In the genomic region with DNA sequence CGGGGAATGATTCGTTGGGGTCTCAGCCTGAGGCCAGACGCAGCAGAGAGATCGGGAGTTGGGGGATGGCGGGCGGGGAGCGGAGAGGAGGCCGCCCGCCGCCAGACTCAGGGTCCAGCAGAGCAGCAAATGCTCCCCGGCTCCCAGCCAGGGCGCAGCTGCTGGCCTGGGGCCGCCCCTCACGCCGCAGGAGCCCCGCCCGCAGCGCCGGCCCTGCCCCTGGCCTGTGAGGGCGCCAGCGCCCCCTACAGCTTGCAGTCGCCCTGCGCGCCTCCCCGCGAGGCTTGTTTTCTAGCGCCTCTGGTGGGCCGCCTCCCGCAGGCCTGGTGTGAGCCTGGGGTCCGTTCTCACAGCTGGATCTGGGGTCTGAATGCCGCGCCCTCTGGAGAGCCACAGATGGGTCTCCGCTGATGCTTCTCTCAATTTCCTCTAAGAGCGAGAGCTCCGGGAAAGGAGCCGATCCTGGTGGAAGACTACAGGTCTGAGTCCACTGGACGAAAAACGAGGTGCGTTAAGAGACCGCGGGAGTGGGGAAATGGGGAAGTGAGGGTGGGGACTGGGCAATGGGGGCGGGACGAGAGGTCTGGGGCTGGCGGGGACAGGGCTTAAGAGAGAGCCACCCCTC, we compare ENCODE assay signal across 8 cellular contexts. TPM values are rescaled to one million over a fixed set of nuclear protein-coding genes. Genes with fewer than 3 reads are reported as not detected.
DNase-seq lines count a peak whose midpoint lies in the region; ATAC-seq and TF ChIP-seq lines count a peak whose summit lies in the region.

No MANE protein-coding gene starts in this region.

- no peak for TF ChIP-seq EP300 in upper lobe of left lung (IDR thresholded peaks at IDR 0.05)

- H3K9ac ChIP-seq in SU-DHL-6 (ENCODE audit: low read length) (peak overlapping the region; percentile 72), adipocyte (ENCODE audit: low read length) (peak overlapping the region; percentile 85)

- H3K27me3 ChIP-seq in SU-DHL-6 (ENCODE audit: low read length) (no peaks in the 10 kb centered on the region), adipocyte (replicated peaks; ENCODE audit: control insufficient read depth, insufficient read depth, low read length) (no peaks in the 10 kb centered on the region), heart left ventricle (no peaks in the 10 kb centered on the region), upper lobe of left lung (no peaks in the 10 kb centered on the region)

- DNase-seq in NCI-H1092 treated with DMSO at 0.1 percent for 48 hours (lab: John Stamatoyannopoulos, UW) (peak; percentile 80), adipocyte (ENCODE audit: low read depth) (peak; percentile 98), heart left ventricle (peak; percentile 95 to 98 (median 96)), posterior cingulate gyrus (peak; percentile 85 to 99 (median 92)), upper lobe of left lung (peak; percentile 97 to 99)

- H3K27ac ChIP-seq in SU-DHL-6 (ENCODE audit: low read depth, low read length) = peak overlapping the region; percentile 78
- H3K27ac ChIP-seq in heart left ventricle = peak overlapping the region; percentile 80 to 95 (median 91)
- peak overlapping the region; percentile 88 to 97 (median 92) for H3K27ac ChIP-seq in upper lobe of left lung

- no peaks in the 10 kb centered on the region for H3K9me3 ChIP-seq in SU-DHL-6 (ENCODE audit: insufficient read depth, low read length)
- H3K9me3 ChIP-seq in adipocyte (ENCODE audit: control insufficient read depth, low read length) = no peaks in the 10 kb centered on the region
- H3K9me3 ChIP-seq in heart left ventricle = no peaks in the 10 kb centered on the region
- H3K9me3 ChIP-seq in upper lobe of left lung = no peaks in the 10 kb centered on the region

- peaks cover 25% of the 10 kb centered on the region for H3K4me1 ChIP-seq in adipocyte (ENCODE audit: control insufficient read depth, insufficient read depth, low read length)
- peaks cover 0 to 23% (median 11%) of the 10 kb centered on the region in 12 donors for H3K4me1 ChIP-seq in heart left ventricle
- H3K4me1 ChIP-seq in upper lobe of left lung = peaks cover 7 to 17% (median 14%) of the 10 kb centered on the region in 4 donors

- H3K4me3 ChIP-seq in SU-DHL-6 (ENCODE audit: insufficient read depth, low read length, poor library complexity, severe bottlenecking) = peak overlapping the region; percentile 89
- peak overlapping the region; percentile 89 for H3K4me3 ChIP-seq in adipocyte (ENCODE audit: low read length)
- peak overlapping the region; percentile 38 to 83 (median 66) for H3K4me3 ChIP-seq in heart left ventricle
- H3K4me3 ChIP-seq in upper lobe of left lung = peak overlapping the region; percentile 47 to 63 (median 54)

- no peaks in the 10 kb centered on the region for H3K9me2 ChIP-seq in SU-DHL-6 (replicated peaks; ENCODE audit: insufficient read depth, low read length)

- TF ChIP-seq CTCF in GM12874 (IDR thresholded peaks at IDR 0.05; ENCODE audit: insufficient read depth, low read depth, low read length) (peak; percentile 99), SU-DHL-6 (IDR thresholded peaks at IDR 0.05; ENCODE audit: insufficient read depth, low read length, poor library complexity, severe bottlenecking) (peak; percentile 100), heart left ventricle (IDR thresholded peaks at IDR 0.05) (peak; percentile 97 to 100 (median 99)), upper lobe of left lung (IDR thresholded peaks at IDR 0.05) (peak; percentile 98 to 99 (median 99))

- peak in 1 of 2 donors; percentile 85 for TF ChIP-seq POLR2A in heart left ventricle (IDR thresholded peaks at IDR 0.05)
- peak; percentile 73 to 93 (median 86) for TF ChIP-seq POLR2A in upper lobe of left lung (IDR thresholded peaks at IDR 0.05)

- 0 to 1% (median 0%) methylated on average over 33 to 44 of the region's 44 CpGs for WGBS in heart left ventricle, 4 donors
- WGBS in upper lobe of left lung, 2 donors = 1% methylated on average over 29 to 42 of the region's 44 CpGs

- peaks cover 15% of the 10 kb centered on the region; the same call in 1 of the 2 replicates for H3K79me2 ChIP-seq in SU-DHL-6 (ENCODE audit: insufficient read depth, low read length)

- no peaks in the 10 kb centered on the region for H3K36me3 ChIP-seq in SU-DHL-6 (ENCODE audit: low read length)
- peaks cover 7% of the 10 kb centered on the region for H3K36me3 ChIP-seq in adipocyte (ENCODE audit: control insufficient read depth, insufficient read depth, low read length, severe bottlenecking)
- peaks cover 0 to 9% (median 5%) of the 10 kb centered on the region in 9 donors for H3K36me3 ChIP-seq in heart left ventricle
- H3K36me3 ChIP-seq in upper lobe of left lung = peaks cover 0 to 7% (median 0%) of the 10 kb centered on the region in 4 donors

- intact Hi-C loops in heart left ventricle (cut with DNase I) = loop anchor here in 2 of 10 donors (1.0 to 10.0 kb wide), 4 partner anchors 28 to 268 kb away; a partner anchor contains a TSS
- intact Hi-C loops in posterior cingulate gyrus (cut with DNase I) = no loop called here

- peaks cover 58% of the 10 kb centered on the region for H3F3A ChIP-seq in SU-DHL-6 (ENCODE audit: insufficient read depth)

- ATAC-seq in HG02642 (IDR thresholded peaks at IDR 0.05; ENCODE audit: poor library complexity, unreplicated experiment) (peak; percentile 94), heart left ventricle (peak; percentile 88 to 98 (median 98)), upper lobe of left lung (ENCODE audit: low FRiP score in 2 of 2) (peak; percentile 99)

- H3K4me2 ChIP-seq in SU-DHL-6 (ENCODE audit: low read depth, low read length, poor library complexity, severe bottlenecking) = peak overlapping the region; percentile 69

- no peaks in the 10 kb centered on the region for H4K20me1 ChIP-seq in SU-DHL-6 (ENCODE audit: low read depth, low read length)

- H2AFZ ChIP-seq in SU-DHL-6 (ENCODE audit: low read depth, low read length, severe bottlenecking) = peak overlapping the region; percentile 94

RNA-seq across cellular contexts. Expression of a gene that starts 29.9 kb away (rescaled TPM):
- 1 to 10 TPM; 1.9 to 8.4 (median 2.6) TPM for total RNA-seq in heart left ventricle
- polyA plus RNA-seq in heart left ventricle = 1 to 10 TPM; 1.5 to 1.9 TPM
- total RNA-seq in upper lobe of left lung = 10 to 100 TPM in 5 of 6 donors, 1 to 10 TPM in 1; 9.0 to 22.0 (median 14.7) TPM

Comparison
In these comparisons a context has a peak if more than half of its experiments do, and no peak if none do; other contexts are left out.
1. Peak in every context shown above with its lines: DNase-seq, ATAC-seq, H3K4me3 ChIP-seq and H3K27ac ChIP-seq.